29 cellular contexts compared by ENCODE assay signal in genomic region chr12:114164354-114164753, GRCh38.
"Had no signal": no experiment of that assay in that cellular context is flagged by ENCODE, and none has a peak within 500 bp of the region (broad histone marks: within the 10 kb centered on the region; RNA-seq: fewer than 3 reads in every experiment).

No MANE protein-coding gene starts in this region.

- DNase-seq: activated CD4-positive, alpha-beta memory T cell treated with anti-CD3 and anti-CD28 coated beads for 36 hours; activated CD4-positive, alpha-beta T cell treated with anti-CD3 and anti-CD28 coated beads for 36 hours; activated CD4-positive, alpha-beta T cell treated with anti-CD3 and anti-CD28 coated beads, Interleukin-2, amount 10 ng/mL, durations not matched to agents 24 days and 14 days; activated CD4-positive, CD25-positive, alpha-beta regulatory T cell; activated CD4-positive, CD25-positive, alpha-beta regulatory T cell treated with anti-CD3 and anti-CD28 coated beads, Interleukin-2, amount 50 U/mL, for 72 hours; activated CD8-positive, alpha-beta memory T cell treated with anti-CD3 and anti-CD28 coated beads, Interleukin-2, amount 10 ng/mL, durations not matched to agents 7 days and 5 days; activated CD8-positive, alpha-beta memory T cell treated with anti-CD3 and anti-CD28 coated beads, Interleukin-2, amount 50 U/mL, for 4 hours; activated CD8-positive, alpha-beta T cell treated with anti-CD3 and anti-CD28 coated beads, Interleukin-2, amount 10 ng/mL, durations not matched to agents 7 days and 5 days; activated gamma-delta T cell; activated naive CD4-positive, alpha-beta T cell; activated naive CD4-positive, alpha-beta T cell treated with anti-CD3 and anti-CD28 coated beads, Interleukin-2, amount 50 U/mL, for 16 hours; activated T-cell treated with anti-CD3 and anti-CD28 coated beads, Interleukin-2, amount 50 U/mL, for 1 hour; activated T-cell treated with anti-CD3 and anti-CD28 coated beads, Interleukin-2, amount 50 U/mL, for 48 hours; amniotic stem cell; anterior cingulate cortex; caudate nucleus; cortex of kidney; dermis blood vessel endothelial cell; effector CD4-positive, alpha-beta T cell; effector memory CD8-positive, alpha-beta T cell; foreskin melanocyte; heart right ventricle; T-helper 1 cell; T-helper 17 cell had no signal

- H3K27me3 Mint-ChIP-seq: activated CD4-positive, alpha-beta memory T cell treated with anti-CD3 and anti-CD28 coated beads for 36 hours; activated CD4-positive, alpha-beta T cell treated with anti-CD3 and anti-CD28 coated beads, Interleukin-2, amount 10 ng/mL, durations not matched to agents 24 days and 14 days; activated CD8-positive, alpha-beta memory T cell treated with anti-CD3 and anti-CD28 coated beads, Interleukin-2, amount 10 ng/mL, durations not matched to agents 7 days and 5 days; effector memory CD8-positive, alpha-beta T cell had no signal

- H3K4me3 Mint-ChIP-seq: activated CD4-positive, alpha-beta memory T cell treated with anti-CD3 and anti-CD28 coated beads for 36 hours; activated CD4-positive, alpha-beta T cell treated with anti-CD3 and anti-CD28 coated beads for 36 hours; activated CD4-positive, alpha-beta T cell treated with anti-CD3 and anti-CD28 coated beads, Interleukin-2, amount 10 ng/mL, durations not matched to agents 24 days and 14 days; activated CD8-positive, alpha-beta memory T cell treated with anti-CD3 and anti-CD28 coated beads, Interleukin-2, amount 10 ng/mL, durations not matched to agents 7 days and 5 days; activated CD8-positive, alpha-beta T cell treated with anti-CD3 and anti-CD28 coated beads, Interleukin-2, amount 10 ng/mL, durations not matched to agents 7 days and 5 days; activated naive CD8-positive, alpha-beta T cell; effector memory CD8-positive, alpha-beta T cell; T-helper 17 cell; T-helper 2 cell treated with Interferon-gamma antibody and Interleukin-4, amounts not matched to agents 5 μg/mL and 100 μg/mL, for 36 hours had no signal

- H3K4me1 ChIP-seq: esophagus muscularis mucosa, gastroesophageal sphincter, heart right ventricle had no signal

- H3K27ac Mint-ChIP-seq: activated CD4-positive, alpha-beta memory T cell treated with anti-CD3 and anti-CD28 coated beads for 36 hours; activated CD4-positive, alpha-beta T cell treated with anti-CD3 and anti-CD28 coated beads for 36 hours; activated CD4-positive, alpha-beta T cell treated with anti-CD3 and anti-CD28 coated beads, Interleukin-2, amount 10 ng/mL, durations not matched to agents 24 days and 14 days; activated CD8-positive, alpha-beta memory T cell treated with anti-CD3 and anti-CD28 coated beads, Interleukin-2, amount 10 ng/mL, durations not matched to agents 7 days and 5 days; activated CD8-positive, alpha-beta T cell treated with anti-CD3 and anti-CD28 coated beads, Interleukin-2, amount 10 ng/mL, durations not matched to agents 7 days and 5 days; activated naive CD8-positive, alpha-beta T cell; effector memory CD8-positive, alpha-beta T cell; T-helper 17 cell; T-helper 2 cell treated with Interferon-gamma antibody and Interleukin-4, amounts not matched to agents 5 μg/mL and 100 μg/mL, for 36 hours had no signal

- H3K27ac ChIP-seq: brain microvascular endothelial cell, esophagus muscularis mucosa, gastroesophageal sphincter, heart right ventricle had no signal

- H3K9me3 Mint-ChIP-seq: activated CD4-positive, alpha-beta memory T cell treated with anti-CD3 and anti-CD28 coated beads for 36 hours; activated CD4-positive, alpha-beta T cell treated with anti-CD3 and anti-CD28 coated beads, Interleukin-2, amount 10 ng/mL, durations not matched to agents 24 days and 14 days; effector memory CD8-positive, alpha-beta T cell; T-helper 2 cell treated with Interferon-gamma antibody and Interleukin-4, amounts not matched to agents 5 μg/mL and 100 μg/mL, for 36 hours had no signal

- H3K4me3 ChIP-seq: esophagus muscularis mucosa, gastroesophageal sphincter, heart right ventricle had no signal

- H3K4me1 Mint-ChIP-seq: activated CD4-positive, alpha-beta T cell treated with anti-CD3 and anti-CD28 coated beads for 36 hours; activated CD4-positive, alpha-beta T cell treated with anti-CD3 and anti-CD28 coated beads, Interleukin-2, amount 10 ng/mL, durations not matched to agents 24 days and 14 days; activated CD8-positive, alpha-beta memory T cell treated with anti-CD3 and anti-CD28 coated beads, Interleukin-2, amount 10 ng/mL, durations not matched to agents 7 days and 5 days; T-helper 17 cell had no signal

- H3K27me3 ChIP-seq: brain microvascular endothelial cell had no signal

- ATAC-seq: activated CD4-positive, alpha-beta T cell treated with anti-CD3 and anti-CD28 coated beads for 36 hours; activated CD8-positive, alpha-beta memory T cell treated with anti-CD3 and anti-CD28 coated beads, Interleukin-2, amount 10 ng/mL, durations not matched to agents 7 days and 5 days; activated CD8-positive, alpha-beta T cell treated with anti-CD3 and anti-CD28 coated beads, Interleukin-2, amount 10 ng/mL, durations not matched to agents 7 days and 5 days; effector memory CD8-positive, alpha-beta T cell; gastroesophageal sphincter; heart right ventricle; T-helper 17 cell had no signal

- H3K9me3 ChIP-seq: esophagus muscularis mucosa, gastroesophageal sphincter, heart right ventricle had no signal

- H3K36me3 Mint-ChIP-seq: activated CD4-positive, alpha-beta memory T cell treated with anti-CD3 and anti-CD28 coated beads for 36 hours; activated CD8-positive, alpha-beta memory T cell treated with anti-CD3 and anti-CD28 coated beads, Interleukin-2, amount 10 ng/mL, durations not matched to agents 7 days and 5 days; activated naive CD8-positive, alpha-beta T cell had no signal

- H3K36me3 ChIP-seq: brain microvascular endothelial cell, esophagus muscularis mucosa, gastroesophageal sphincter, heart right ventricle had no signal
